ENCODE assay signal across 13 cellular contexts in genomic region chr11:73085189-73085875, GRCh38. TPM values are rescaled to one million over a fixed set of nuclear protein-coding genes. Genes with fewer than 3 reads are reported as not detected.
DNase-seq lines count a peak whose midpoint lies in the region; ATAC-seq, FAIRE-seq and TF ChIP-seq lines count a peak whose summit lies in the region.
"Had no signal": no experiment of that assay in that cellular context is flagged by ENCODE, and none has a peak within 500 bp of the region (broad histone marks: within the 10 kb centered on the region; RNA-seq: fewer than 3 reads in every experiment).

No MANE protein-coding gene starts in this region.

- in situ Hi-C loops in GM12878 (cut with MboI): no loop called here

- H3K9me3 Mint-ChIP-seq in IgD-negative memory B cell (no peaks in the 10 kb centered on the region), memory B cell (no peaks in the 10 kb centered on the region)
- H3K9me3 Mint-ChIP-seq: CD4-positive, alpha-beta T cell; nephron had no signal

- peak; percentile 54 for ATAC-seq in GM12878
- ATAC-seq in memory B cell (ENCODE audit: low read depth): peak; percentile 59
- ATAC-seq in HG03139 (IDR thresholded peaks at IDR 0.05; ENCODE audit: unreplicated experiment): no peak
- ATAC-seq in esophagus mucosa: no peak

- POLR2A ChIA-PET in GM12878 (lab: Charles Lee): interaction anchor here (0.6 kb wide), 2 partner anchors 64 to 192 kb away, joined by 3 read pairs; no protein-coding TSS in a partner anchor

- no peak for TF ChIP-seq RAD21 in GM12878 (IDR thresholded peaks at IDR 0.05; ENCODE audit: insufficient read depth, low read depth, low read length)

- WGBS in GM12878 (ENCODE audit: insufficient coverage, insufficient replicate concordance, low lambda C conversion rate, missing lambda C conversion rate): 56% methylated on average over 4 of the region's 4 CpGs
- WGBS in ovary, 3 donors: 86 to 87% (median 86%) methylated on average over 4 of the region's 4 CpGs

- peaks cover 0 to 12% (median 0%) of the 10 kb centered on the region in 11 experiments; a peak in 5 of 22 replicates for H4K20me1 ChIP-seq in BLaER1 treated with 17β-estradiol and CSF1 and Interleukin-3, amounts not matched to agents 10 nM and 100 nM
- H4K20me1 ChIP-seq in GM12878 (ENCODE audit: control insufficient read depth, insufficient read depth): no peaks in the 10 kb centered on the region

- H3K4me1 Mint-ChIP-seq in IgD-negative memory B cell (peaks cover 32 to 51% (median 39%) of the 10 kb centered on the region in 3 donors), memory B cell (peaks cover 34% of the 10 kb centered on the region)
- H3K4me1 Mint-ChIP-seq: nephron had no signal

- peak overlapping the region in 3 of 4 donors; percentile 13 to 63 (median 23) for H3K4me3 Mint-ChIP-seq in IgD-negative memory B cell
- H3K4me3 Mint-ChIP-seq in memory B cell: peak overlapping the region; percentile 49
- H3K4me3 Mint-ChIP-seq: CD4-positive, alpha-beta T cell; nephron had no signal

- H3K9ac ChIP-seq in BLaER1 treated with 17β-estradiol and CSF1 and Interleukin-3, amounts not matched to agents 10 nM and 100 nM: peak overlapping the region in 5 of 11 experiments; percentile 45 to 77 (median 69); a peak in 9 of 22 replicates
- H3K9ac ChIP-seq in GM12878 (ENCODE audit: control insufficient read depth, insufficient read depth, low read length): no peak overlapping the region

- no peaks in the 10 kb centered on the region for H3K27me3 ChIP-seq in BLaER1 treated with 17β-estradiol and CSF1 and Interleukin-3, amounts not matched to agents 10 nM and 100 nM
- H3K27me3 ChIP-seq in GM12878 (replicated peaks in 1 of 2; ENCODE audit: control insufficient read depth in 2 of 2, insufficient read depth in 2 of 2, low read length in 1 of 2) (no peaks in the 10 kb centered on the region), ovary (no peaks in the 10 kb centered on the region), uterus (no peaks in the 10 kb centered on the region)

- SMC1A ChIA-PET in GM12878 (lab: Charles Lee; ENCODE audit: uncharacterized antibody, unreplicated experiment): interaction anchor here (0.8 to 3.3 kb wide), 6 partner anchors 8 to 92 kb away, joined by 3 to 12 read pairs (median 5); no protein-coding TSS in a partner anchor

- H3K36me3 ChIP-seq in BLaER1 treated with 17β-estradiol and CSF1 and Interleukin-3, amounts not matched to agents 10 nM and 100 nM: peaks cover 39 to 64% (median 47%) of the 10 kb centered on the region in 11 experiments
- H3K36me3 ChIP-seq in GM12878 (ENCODE audit: control insufficient read depth in 2 of 2, insufficient read depth in 2 of 2, low read length in 1 of 2): peaks cover 2 to 14% of the 10 kb centered on the region in 2 experiments
- no peaks in the 10 kb centered on the region for H3K36me3 ChIP-seq in ovary
- H3K36me3 ChIP-seq in uterus: no peaks in the 10 kb centered on the region

- no peak overlapping the region for H2AFZ ChIP-seq in GM12878 (ENCODE audit: control insufficient read depth, low read depth, low read length)

- peak overlapping the region in 6 of 11 experiments; percentile 41 to 91 (median 72); a peak in 11 of 22 replicates for H3K27ac ChIP-seq in BLaER1 treated with 17β-estradiol and CSF1 and Interleukin-3, amounts not matched to agents 10 nM and 100 nM
- peak overlapping the region; percentile 4; the same call in 1 of the 2 replicates for H3K27ac ChIP-seq in GM12878 (ENCODE audit: control insufficient read depth, insufficient read depth)
- no peak overlapping the region for H3K27ac ChIP-seq in ovary
- H3K27ac ChIP-seq in uterus: no peak overlapping the region
- H3K27ac ChIP-seq: coronary artery had no signal

- H3K79me2 ChIP-seq in GM12878 (ENCODE audit: control insufficient read depth, insufficient read depth, low read length): peaks cover 60% of the 10 kb centered on the region

- RAD21 ChIA-PET in GM12878 (lab: Charles Lee; ENCODE audit: unreplicated experiment): interaction anchor here (0.8 to 1.0 kb wide), 2 partner anchors 12 kb away, joined by 3 read pairs; no protein-coding TSS in a partner anchor

- TF ChIP-seq CTCF in GM12878 (IDR thresholded peaks at IDR 0.05 in 2 of 3, conservative IDR thresholded peaks at IDR 0.05 in 1 of 3; ENCODE audit: control insufficient read depth in 2 of 3, extremely low read depth in 1 of 3, insufficient read depth in 1 of 3, low read depth in 3 of 3, low read length in 3 of 3): no peak
- no peak for TF ChIP-seq CTCF in ovary (IDR thresholded peaks at IDR 0.05)
- no peak for TF ChIP-seq CTCF in uterus (IDR thresholded peaks at IDR 0.05)

- 0 out of 20 replicates have a peak overlapping the region, but pooled peaks of 1 of the 10 experiments have one; percentile 3 for H3K4me3 ChIP-seq in BLaER1 treated with 17β-estradiol and CSF1 and Interleukin-3, amounts not matched to agents 10 nM and 100 nM
- no peak overlapping the region for H3K4me3 ChIP-seq in GM12878
- H3K4me3 ChIP-seq in ovary: no peak overlapping the region
- H3K4me3 ChIP-seq in uterus: no peak overlapping the region
- H3K4me3 ChIP-seq: coronary artery had no signal

- H3K36me3 Mint-ChIP-seq in IgD-negative memory B cell: peaks cover 14% of the 10 kb centered on the region
- peaks cover 31% of the 10 kb centered on the region for H3K36me3 Mint-ChIP-seq in memory B cell

- intact Hi-C loops in GM12878 (cut with micrococcal nuclease; ENCODE audit: unreplicated experiment) (loop anchor here (5.0 kb wide), 1 partner anchor 52 kb away; no protein-coding TSS in a partner anchor), ovary (cut with DNase I) (no loop called here), uterus (cut with DNase I; ENCODE audit: low total_unique reads) (no loop called here)

- peaks cover 0 to 83% (median 23%) of the 10 kb centered on the region in 10 experiments; a peak in 12 of 20 replicates for H3K4me1 ChIP-seq in BLaER1 treated with 17β-estradiol and CSF1 and Interleukin-3, amounts not matched to agents 10 nM and 100 nM
- H3K4me1 ChIP-seq in GM12878 (ENCODE audit: control insufficient read depth, insufficient read depth, low read length): peaks cover 27% of the 10 kb centered on the region
- no peaks in the 10 kb centered on the region for H3K4me1 ChIP-seq in ovary (ENCODE audit: insufficient read depth)
- no peaks in the 10 kb centered on the region for H3K4me1 ChIP-seq in uterus

- H3K9me3 ChIP-seq in BLaER1 treated with 17β-estradiol and CSF1 and Interleukin-3, amounts not matched to agents 10 nM and 100 nM (replicated peaks in 1 of 11): peaks cover 0 to 20% (median 10%) of the 10 kb centered on the region in 11 experiments; a peak in 13 of 22 replicates
- H3K9me3 ChIP-seq in GM12878 (replicated peaks; ENCODE audit: control insufficient read depth, insufficient read depth, low read length) (no peaks in the 10 kb centered on the region; the same call in 1 of the 3 replicates), ovary (no peaks in the 10 kb centered on the region), uterus (no peaks in the 10 kb centered on the region)

- H3K27ac Mint-ChIP-seq in IgD-negative memory B cell: peak overlapping the region; percentile 36 to 84 (median 57)
- peak overlapping the region; percentile 88 for H3K27ac Mint-ChIP-seq in memory B cell
- H3K27ac Mint-ChIP-seq: CD4-positive, alpha-beta T cell; nephron had no signal

- peak overlapping the region in 6 of 11 experiments; percentile 13 to 88 (median 64); a peak in 10 of 22 replicates for H3K4me2 ChIP-seq in BLaER1 treated with 17β-estradiol and CSF1 and Interleukin-3, amounts not matched to agents 10 nM and 100 nM
- H3K4me2 ChIP-seq in GM12878 (ENCODE audit: control insufficient read depth, insufficient read depth): no peak overlapping the region

- TF ChIP-seq POLR2A in GM12878 (IDR thresholded peaks at IDR 0.05; ENCODE audit: low read depth, low read length) (no peak), ovary (IDR thresholded peaks at IDR 0.05) (no peak), uterus (IDR thresholded peaks at IDR 0.05) (no peak)

- TF ChIP-seq EP300 in GM12878 (IDR thresholded peaks at IDR 0.05; ENCODE audit: borderline replicate concordance in 1 of 2, control insufficient read depth in 1 of 2, low read depth in 2 of 2, low read length in 2 of 2) (no peak), ovary (IDR thresholded peaks at IDR 0.05) (no peak)

- H3K27me3 Mint-ChIP-seq in IgD-negative memory B cell: no peaks in the 10 kb centered on the region
- no peaks in the 10 kb centered on the region for H3K27me3 Mint-ChIP-seq in memory B cell
- H3K27me3 Mint-ChIP-seq: CD4-positive, alpha-beta T cell had no signal

- CTCF ChIA-PET in GM12878 (lab: Yijun Ruan, JAX): interaction anchor here (1.5 kb wide), 1 partner anchor 92 kb away, joined by 3 read pairs; no protein-coding TSS in a partner anchor

- DNase-seq in GM12878 (ENCODE audit: low read depth, low spot score) (no peak), memory B cell (ENCODE audit: low spot score in 2 of 2) (no peak), ovary (no peak), uterus (no peak)
- DNase-seq: activated naive CD4-positive, alpha-beta T cell treated with Interleukin-2 at 50 U/mL for 16 hours; CD4-positive, alpha-beta T cell had no signal

- FAIRE-seq in GM12878 (lab: Jason Lieb, UNC): peak; percentile 62
- FAIRE-seq: HTR-8/SVneo had no signal

- BruUV-seq in GM12878 (replicated peaks; lab: Mats Ljungman, UMichigan): no TSS peak

TF ChIP-seq in GM12878, 131 proteins besides CTCF, POLR2A, EP300 and RAD21 (continues in another document):
- no peak for TF ChIP-seq ZNF24 (IDR thresholded peaks at IDR 0.05)
- no peak for TF ChIP-seq CREM (IDR thresholded peaks at IDR 0.05; ENCODE audit: low read depth)
- no peak for TF ChIP-seq FOS (IDR thresholded peaks at IDR 0.05; ENCODE audit: borderline replicate concordance, extremely low read depth, insufficient read length)

RNA-seq across cellular contexts. Expression of gene FCHSD2, which starts 56.8 kb away (rescaled TPM):
- polyA plus RNA-seq in IgD-negative memory B cell: 72.1 TPM
- 80.2 and 85.2 TPM in 2 replicates for total RNA-seq in GM12878 (2013; cell fraction: nucleolus; rRNA removed)
- 19.5 and 21.1 TPM in 2 replicates for total RNA-seq in GM12878 (2014; rRNA removed)
- total RNA-seq in GM12878 (2014; rRNA removed; fragmentation: Illumina TruSeq; extraction: Trizol): 39.2 and 42.5 TPM in 2 replicates
- total RNA-seq in GM12878 (2021): 82.8 and 89.8 TPM in 2 replicates
- 26.8 TPM for polyA plus RNA-seq in GM12878 (2011; ENCODE audit: low read depth)
- 52.7 and 68.3 TPM in 2 replicates for polyA plus RNA-seq in GM12878 (2011; rRNA removed)
- polyA plus RNA-seq in GM12878 (2011; cell fraction: cytosol; rRNA removed): 34.0 and 36.1 TPM in 2 replicates
- 55.8 and 56.5 TPM in 2 replicates for polyA plus RNA-seq in GM12878 (2011; cell fraction: nucleus; rRNA removed)
- 27.1 and 40.7 TPM in 2 replicates for polyA plus RNA-seq in GM12878 (2012)
- 62.4 and 70.9 TPM in 2 replicates for polyA plus RNA-seq in GM12878 (2014; fragmentation: Illumina TruSeq; extraction: Trizol)
- 10 to 100 TPM; 13.2 to 15.4 TPM for polyA plus RNA-seq in GM12878 (2014; fragmentation: Nextera tagmentation; extraction: Ambion mirVana)
- 43.0 and 44.6 TPM in 2 replicates for polyA plus RNA-seq in GM12878 (2014; rRNA removed)
- polyA plus RNA-seq in GM12878 (2016; fragmentation: Nextera tagmentation; extraction: Ambion mirVana): 10 to 100 TPM; 58.7 to 68.4 TPM
- polyA minus RNA-seq in GM12878 (2011; rRNA and poly(A)+ RNA removed): 46.8 and 48.8 TPM in 2 replicates
- 30.5 and 31.3 TPM in 2 replicates for polyA minus RNA-seq in GM12878 (2011; cell fraction: cytosol; rRNA and poly(A)+ RNA removed)
- polyA minus RNA-seq in GM12878 (2011; cell fraction: nucleus; rRNA and poly(A)+ RNA removed): 36.1 and 52.3 TPM in 2 replicates
- total RNA-seq in ovary: 10 to 100 TPM; 18.6 to 68.5 (median 53.8) TPM
- polyA plus RNA-seq in ovary: 10 to 100 TPM; 28.8 to 67.3 TPM
- 7.3 TPM for total RNA-seq in esophagus mucosa
- 10 to 100 TPM; 13.6 to 73.9 (median 27.7) TPM for total RNA-seq in uterus

Comparison
In these comparisons a context has a peak if more than half of its experiments do, and no peak if none do; other contexts are left out.
1. H3K27ac ChIP-seq: peak in BLaER1 treated with 17β-estradiol and CSF1 and Interleukin-3, amounts not matched to agents 10 nM and 100 nM (6 of 11) and GM12878 (single experiment); none in ovary (0 of 2) and uterus (0 of 2).
2. ATAC-seq: peak in GM12878 (single experiment) and memory B cell (single experiment); none in HG03139 (single experiment) and esophagus mucosa (single experiment).